7 cellular contexts compared by ENCODE assay signal in the genomic region with DNA sequence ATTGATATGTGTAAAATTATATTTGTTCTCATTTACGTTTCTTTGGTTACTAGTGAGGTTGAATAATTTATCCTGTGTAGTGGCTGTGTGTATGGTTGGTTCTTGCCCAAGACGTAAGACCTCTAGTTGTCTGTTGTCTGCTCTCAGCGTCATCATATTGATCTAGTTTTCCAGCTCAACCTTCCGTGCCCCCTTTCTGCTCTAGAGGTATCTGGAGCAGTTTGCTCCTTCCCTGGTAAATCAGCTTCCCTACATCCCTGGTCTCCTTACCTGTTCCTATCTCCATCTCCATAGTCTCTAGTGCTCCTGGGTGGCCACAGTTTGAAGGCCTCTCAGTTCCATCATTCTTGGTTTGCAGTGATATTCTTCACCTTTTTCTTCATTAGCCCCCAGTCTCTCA. TPM values are rescaled to one million over a fixed set of nuclear protein-coding genes. Genes with fewer than 3 reads are reported as not detected.
DNase-seq lines count a peak whose midpoint lies in the region; ATAC-seq and TF ChIP-seq lines count a peak whose summit lies in the region.

No MANE protein-coding gene starts in this region.

- peaks cover 5% of the 10 kb centered on the region for H3K27me3 Mint-ChIP-seq in GM23338 (ENCODE audit: insufficient read depth, low read depth, poor library complexity)
- peaks cover 0 to 3% of the 10 kb centered on the region in 2 donors for H3K27me3 Mint-ChIP-seq in effector memory CD8-positive, alpha-beta T cell
- H3K27me3 Mint-ChIP-seq in progenitor cell of endocrine pancreas = peaks cover 2% of the 10 kb centered on the region

- H3K36me3 Mint-ChIP-seq in GM23338 (ENCODE audit: low read depth) (peaks cover 3% of the 10 kb centered on the region; the same call in 1 of the 3 replicates), progenitor cell of endocrine pancreas (ENCODE audit: insufficient read depth) (no peaks in the 10 kb centered on the region)
- H3K36me3 Mint-ChIP-seq in effector memory CD8-positive, alpha-beta T cell (ENCODE audit: insufficient read depth) = peaks cover 18% of the 10 kb centered on the region

- DNase-seq in GM23338 (ENCODE audit: low spot score) (no peak), progenitor cell of endocrine pancreas (ENCODE audit: low spot score, unreplicated experiment) (no peak), neuronal stem cell (ENCODE audit: low spot score) (no peak)
- no peak for DNase-seq in effector memory CD8-positive, alpha-beta T cell

- no peak overlapping the region for H2BK12ac ChIP-seq in neuronal stem cell (ENCODE audit: low read length)

- H4K20me1 ChIP-seq in GM23338 (replicated peaks; ENCODE audit: insufficient read depth) (peaks cover 10% of the 10 kb centered on the region), OCI-LY3 (ENCODE audit: insufficient read depth, low read length) (0 out of 2 replicates have a peak, but pooled peaks cover 7% of the 10 kb centered on the region)

- no CpG with 5 or more reads among the region's 4 CpGs for WGBS in neuronal stem cell (ENCODE audit: extremely low coverage in 2 of 2, insufficient read length in 2 of 2, insufficient replicate concordance in 1 of 2), 2 donors

- H3K9ac ChIP-seq in OCI-LY3 (ENCODE audit: low read length) = peak overlapping the region; percentile 76
- no peak overlapping the region for H3K9ac ChIP-seq in neuronal stem cell (ENCODE audit: low read depth, low read length, poor library complexity)

- H3K4me1 Mint-ChIP-seq in GM23338 (peaks cover 28% of the 10 kb centered on the region), progenitor cell of endocrine pancreas (ENCODE audit: low read depth) (peaks cover 22% of the 10 kb centered on the region)
- peaks cover 20 to 23% of the 10 kb centered on the region in 2 donors for H3K4me1 Mint-ChIP-seq in effector memory CD8-positive, alpha-beta T cell (ENCODE audit: low read depth in 2 of 2)

- no peaks in the 10 kb centered on the region for H3F3A ChIP-seq in GM23338 (replicated peaks; ENCODE audit: low read depth)

- no peaks in the 10 kb centered on the region for H3K9me2 ChIP-seq in GM23338 (ENCODE audit: insufficient read depth)

- no peaks in the 10 kb centered on the region for H3K9me3 Mint-ChIP-seq in GM23338
- no peaks in the 10 kb centered on the region for H3K9me3 Mint-ChIP-seq in effector memory CD8-positive, alpha-beta T cell
- no peaks in the 10 kb centered on the region for H3K9me3 Mint-ChIP-seq in progenitor cell of endocrine pancreas (ENCODE audit: low read depth)

- no peak for ATAC-seq in GM23338
- no peak for ATAC-seq in effector memory CD8-positive, alpha-beta T cell (replicated peaks)
- ATAC-seq in GM21717 (IDR thresholded peaks at IDR 0.05; ENCODE audit: unreplicated experiment) = no peak
- no peak for ATAC-seq in HG02642 (IDR thresholded peaks at IDR 0.05; ENCODE audit: poor library complexity, unreplicated experiment)

- H2BK15ac ChIP-seq in neuronal stem cell (ENCODE audit: low read length) = no peak overlapping the region

- H3K79me2 ChIP-seq in GM23338 (replicated peaks; ENCODE audit: insufficient read depth) (peaks cover 40% of the 10 kb centered on the region), OCI-LY3 (ENCODE audit: low read length) (peaks cover 49% of the 10 kb centered on the region)

- peak overlapping the region; percentile 91 for H3K4me3 Mint-ChIP-seq in GM23338
- peak overlapping the region; percentile 91 to 92 for H3K4me3 Mint-ChIP-seq in effector memory CD8-positive, alpha-beta T cell
- peak overlapping the region; percentile 89 for H3K4me3 Mint-ChIP-seq in progenitor cell of endocrine pancreas (ENCODE audit: low read depth)

- TF ChIP-seq CTCF in GM23338 (conservative IDR thresholded peaks at IDR 0.05; ENCODE audit: low read depth in 2 of 2) (no peak), OCI-LY3 (IDR thresholded peaks at IDR 0.05; ENCODE audit: low read depth, low read length) (no peak), progenitor cell of endocrine pancreas (IDR thresholded peaks at IDR 0.05; ENCODE audit: unreplicated experiment) (no peak)

- H3K23ac ChIP-seq in neuronal stem cell (ENCODE audit: low read depth, low read length, poor library complexity) = no peak overlapping the region

- H4K91ac ChIP-seq in neuronal stem cell (ENCODE audit: low read depth, low read length, poor library complexity) = no peak overlapping the region

- no peak overlapping the region for H4K8ac ChIP-seq in neuronal stem cell (ENCODE audit: low read depth, low read length)

- H2AFZ ChIP-seq in GM23338 (no peak overlapping the region), OCI-LY3 (ENCODE audit: low read depth, low read length) (no peak overlapping the region), neuronal stem cell (ENCODE audit: low read length) (no peak overlapping the region)

- H2AK5ac ChIP-seq in neuronal stem cell (ENCODE audit: low read depth, low read length) = no peak overlapping the region

- no peak overlapping the region for H3K14ac ChIP-seq in neuronal stem cell (ENCODE audit: low read length)

- H3K4ac ChIP-seq in neuronal stem cell (ENCODE audit: low read length) = no peak overlapping the region

- peaks cover 3% of the 10 kb centered on the region for H3K79me1 ChIP-seq in neuronal stem cell (ENCODE audit: low read depth, low read length)

- no peak overlapping the region for H2BK5ac ChIP-seq in neuronal stem cell (ENCODE audit: low read length)

- no peak overlapping the region for H2BK120ac ChIP-seq in neuronal stem cell (ENCODE audit: low read depth, low read length)

- peak overlapping the region; percentile 83 for H3K4me3 ChIP-seq in GM23338
- peak overlapping the region; percentile 84 for H3K4me3 ChIP-seq in OCI-LY3 (ENCODE audit: low read length)
- H3K4me3 ChIP-seq in neuronal stem cell (ENCODE audit: low read length in 2 of 2) = peak overlapping the region in 1 of 2 donors; percentile 86

- H3K4me2 ChIP-seq in GM23338 = peak overlapping the region; percentile 79
- H3K4me2 ChIP-seq in OCI-LY3 (ENCODE audit: low read length) = peak overlapping the region; percentile 66
- no peak overlapping the region for H3K4me2 ChIP-seq in neuronal stem cell (ENCODE audit: insufficient read depth, low read length, poor library complexity, severe bottlenecking)

- no peaks in the 10 kb centered on the region for H3K9me3 ChIP-seq in OCI-LY3 (ENCODE audit: insufficient read depth, low read length)
- no peaks in the 10 kb centered on the region for H3K9me3 ChIP-seq in neuronal stem cell (replicated peaks in 1 of 2; ENCODE audit: control insufficient read depth in 2 of 2, insufficient read depth in 1 of 2, low read depth in 1 of 2, low read length in 2 of 2)

- peaks cover 11% of the 10 kb centered on the region for H3K4me1 ChIP-seq in GM23338 (ENCODE audit: insufficient read depth)
- H3K4me1 ChIP-seq in OCI-LY3 (ENCODE audit: low read length) = peaks cover 32% of the 10 kb centered on the region
- peaks cover 0 to 7% of the 10 kb centered on the region in 2 donors for H3K4me1 ChIP-seq in neuronal stem cell (ENCODE audit: control insufficient read depth in 2 of 2, insufficient read depth in 1 of 2, low read depth in 1 of 2, low read length in 2 of 2)

- H3K27me3 ChIP-seq in GM23338 (ENCODE audit: insufficient read depth) (no peaks in the 10 kb centered on the region), OCI-LY3 (ENCODE audit: low read depth, low read length) (no peaks in the 10 kb centered on the region), neuronal stem cell (ENCODE audit: control insufficient read depth in 3 of 3, insufficient read depth in 3 of 3, low read depth in 1 of 3, low read length in 3 of 3) (peaks cover 0 to 5% (median 0%) of the 10 kb centered on the region in 3 experiments)

- H3K27ac Mint-ChIP-seq in GM23338 = no peak overlapping the region
- H3K27ac Mint-ChIP-seq in effector memory CD8-positive, alpha-beta T cell = peak overlapping the region in 1 of 2 donors; percentile 85
- peak overlapping the region; percentile 25 for H3K27ac Mint-ChIP-seq in progenitor cell of endocrine pancreas

- H3K36me3 ChIP-seq in GM23338 (ENCODE audit: insufficient read depth) (no peaks in the 10 kb centered on the region), OCI-LY3 (replicated peaks; ENCODE audit: low read depth, low read length) (peaks cover 3% of the 10 kb centered on the region), neuronal stem cell (replicated peaks in 1 of 2; ENCODE audit: control insufficient read depth in 2 of 2, insufficient read depth in 2 of 2, low read length in 2 of 2) (peaks cover 3 to 16% of the 10 kb centered on the region in 2 donors)

- no peak overlapping the region for H3K18ac ChIP-seq in neuronal stem cell (ENCODE audit: low read length)

- no peak overlapping the region for H3K27ac ChIP-seq in GM23338 (ENCODE audit: low read depth)
- no peak overlapping the region for H3K27ac ChIP-seq in OCI-LY3 (ENCODE audit: low read length)
- H3K27ac ChIP-seq in neuronal stem cell (replicated peaks; ENCODE audit: low read length) = no peak overlapping the region

RNA-seq across cellular contexts. Expression of gene SMYD5, which starts 1.2 kb away (rescaled TPM):
- total RNA-seq in GM23338 (2014; rRNA removed; shearing (Covaris generic)) = 45.8 and 47.3 TPM in 2 replicates
- 17.9 and 20.5 TPM in 2 replicates for polyA plus RNA-seq in GM23338 (2016; fragmentation: Nextera tagmentation; extraction: Ambion mirVana)
- total RNA-seq in progenitor cell of endocrine pancreas = 30.2 and 32.7 TPM in 2 replicates
- 22.5 TPM for polyA plus RNA-seq in neuronal stem cell (2013, experiment 1 of 2)
- 22.4 TPM for polyA plus RNA-seq in neuronal stem cell (2013, experiment 2 of 2)

RNA-seq across cellular contexts. Expression of gene NOTO, which starts 12.9 kb away (rescaled TPM):
- 0.47 and 0.73 TPM in 2 replicates for total RNA-seq in GM23338 (2014; rRNA removed; shearing (Covaris generic))
- polyA plus RNA-seq in GM23338 (2016; fragmentation: Nextera tagmentation; extraction: Ambion mirVana) = 0.06 and 0.12 TPM in 2 replicates
- total RNA-seq in progenitor cell of endocrine pancreas = not detected in 2 replicates
- polyA plus RNA-seq in neuronal stem cell (2013, experiment 1 of 2) = not detected
- not detected for polyA plus RNA-seq in neuronal stem cell (2013, experiment 2 of 2)

RNA-seq across cellular contexts. Expression of gene PRADC1, which starts 17.8 kb away (rescaled TPM):
- 6.5 and 8.6 TPM in 2 replicates for total RNA-seq in GM23338 (2014; rRNA removed; shearing (Covaris generic))
- 6.8 and 8.3 TPM in 2 replicates for polyA plus RNA-seq in GM23338 (2016; fragmentation: Nextera tagmentation; extraction: Ambion mirVana)
- 9.8 and 10.2 TPM in 2 replicates for total RNA-seq in progenitor cell of endocrine pancreas
- polyA plus RNA-seq in neuronal stem cell (2013, experiment 1 of 2) = 9.8 TPM
- polyA plus RNA-seq in neuronal stem cell (2013, experiment 2 of 2) = 9.4 TPM

RNA-seq across cellular contexts. Expression of gene CCT7, which starts 18.9 kb away (rescaled TPM):
- total RNA-seq in GM23338 (2014; rRNA removed; shearing (Covaris generic)) = 516 and 642 TPM in 2 replicates
- polyA plus RNA-seq in GM23338 (2016; fragmentation: Nextera tagmentation; extraction: Ambion mirVana) = 269 and 287 TPM in 2 replicates
- 249 and 256 TPM in 2 replicates for total RNA-seq in progenitor cell of endocrine pancreas
- polyA plus RNA-seq in neuronal stem cell (2013, experiment 1 of 2) = 438 TPM
- polyA plus RNA-seq in neuronal stem cell (2013, experiment 2 of 2) = 440 TPM
